ENCODE assay signal across 19 cellular contexts in genomic region chr6:33667776-33668175, GRCh38.
"Had no signal": no experiment of that assay in that cellular context is flagged by ENCODE, and none has a peak within 500 bp of the region (broad histone marks: within the 10 kb centered on the region; RNA-seq: fewer than 3 reads in every experiment).

No MANE protein-coding gene starts in this region.

- DNase-seq: cerebellar nuclear complex; foreskin melanocyte; head of caudate nucleus; occipital lobe; spleen; stimulated activated CD4-positive, alpha-beta T cell treated with anti-CD3 and anti-CD28 coated beads, Interleukin-15, amount 100 ng/mL, for 24 hours; stimulated activated CD4-positive, alpha-beta T cell treated with anti-CD3 and anti-CD28 coated beads, Interleukin-1b, Interleukin-23, amount 100 ng/mL, for 48 hours; stimulated activated CD4-positive, alpha-beta T cell treated with anti-CD3 and anti-CD28 coated beads, Interleukin-4, amount 100 ng/mL, for 24 hours; stimulated activated naive B cell treated with anti-CD40 and anti-IgM and Interleukin-4, amounts not matched to agents 10 μg/mL and 1 μg/mL and 100 μg/mL, for 72 hours; stimulated activated naive CD8-positive, alpha-beta T cell treated with anti-CD3 and anti-CD28 coated beads, Interleukin-15, amount 100 ng/mL, for 72 hours; substantia nigra; transverse colon had no signal

- H3K4me1 ChIP-seq: parathyroid adenoma, prostate gland, transverse colon had no signal

- ATAC-seq: sciatic nerve; stimulated activated naive B cell treated with anti-CD40 and anti-IgM and Interleukin-4, amounts not matched to agents 10 μg/mL and 1 μg/mL and 100 μg/mL, for 72 hours had no signal

- H3K9me3 Mint-ChIP-seq: dendritic cell treated with granulocyte-macrophage colony-stimulating factor and Interleukin-4, amounts not matched to agents 40 ng/mL and 50 ng/mL, for 4 days; natural killer cell treated with Interleukin-12 subunit alpha and Interleukin-12 subunit beta and Interleukin-15 and Interleukin-18, amount 100 ng/mL, for 72 hours; stimulated activated naive B cell treated with anti-CD40 and anti-IgM and Interleukin-4, amounts not matched to agents 10 μg/mL and 1 μg/mL and 100 μg/mL, for 72 hours; stimulated activated naive CD8-positive, alpha-beta T cell treated with anti-CD3 and anti-CD28 coated beads, Interleukin-15, amount 100 ng/mL, for 72 hours had no signal

- H3K4me3 Mint-ChIP-seq: dendritic cell treated with granulocyte-macrophage colony-stimulating factor and Interleukin-4, amounts not matched to agents 40 ng/mL and 50 ng/mL, for 4 days; natural killer cell treated with Interleukin-12 subunit alpha and Interleukin-12 subunit beta and Interleukin-15 and Interleukin-18, amount 100 ng/mL, for 72 hours; stimulated activated naive CD8-positive, alpha-beta T cell treated with anti-CD3 and anti-CD28 coated beads, Interleukin-15, amount 100 ng/mL, for 72 hours had no signal

- H3K27me3 Mint-ChIP-seq: dendritic cell treated with granulocyte-macrophage colony-stimulating factor and Interleukin-4, amounts not matched to agents 40 ng/mL and 50 ng/mL, for 4 days; natural killer cell treated with Interleukin-12 subunit alpha and Interleukin-12 subunit beta and Interleukin-15 and Interleukin-18, amount 100 ng/mL, for 72 hours; stimulated activated naive B cell treated with anti-CD40 and anti-IgM and Interleukin-4, amounts not matched to agents 10 μg/mL and 1 μg/mL and 100 μg/mL, for 72 hours; stimulated activated naive CD8-positive, alpha-beta T cell treated with anti-CD3 and anti-CD28 coated beads, Interleukin-15, amount 100 ng/mL, for 72 hours had no signal

- H3K27me3 ChIP-seq: hepatocyte, spleen, transverse colon had no signal

- H3K36me3 Mint-ChIP-seq: natural killer cell treated with Interleukin-12 subunit alpha and Interleukin-12 subunit beta and Interleukin-15 and Interleukin-18, amount 100 ng/mL, for 72 hours had no signal

- H3K27ac Mint-ChIP-seq: dendritic cell treated with granulocyte-macrophage colony-stimulating factor and Interleukin-4, amounts not matched to agents 40 ng/mL and 50 ng/mL, for 4 days; natural killer cell treated with Interleukin-12 subunit alpha and Interleukin-12 subunit beta and Interleukin-15 and Interleukin-18, amount 100 ng/mL, for 72 hours had no signal

- H3K36me3 ChIP-seq: thoracic aorta had no signal

- H3K9me3 ChIP-seq: prostate gland, spleen, thoracic aorta, transverse colon had no signal

- H3K27ac ChIP-seq: parathyroid adenoma, prostate gland, thoracic aorta had no signal

- H3K4me1 Mint-ChIP-seq: stimulated activated naive CD8-positive, alpha-beta T cell treated with anti-CD3 and anti-CD28 coated beads, Interleukin-15, amount 100 ng/mL, for 72 hours had no signal

- H3K4me3 ChIP-seq: hepatocyte, prostate gland, spleen, thoracic aorta, transverse colon had no signal
